In genomic region chr10:60521974-60522405, GRCh38 we compare ENCODE assay signal across 10 cellular contexts.
DNase-seq lines count a peak whose midpoint lies in the region; ATAC-seq and TF ChIP-seq lines count a peak whose summit lies in the region.
"Had no signal": no experiment of that assay in that cellular context is flagged by ENCODE, and none has a peak within 500 bp of the region (broad histone marks: within the 10 kb centered on the region; RNA-seq: fewer than 3 reads in every experiment).

No MANE protein-coding gene starts in this region.

- ATAC-seq in HG02885 (IDR thresholded peaks at IDR 0.05; ENCODE audit: poor library complexity, unreplicated experiment) = no peak
- ATAC-seq: esophagus mucosa had no signal

- H3K27ac ChIP-seq in HUES6 (ENCODE audit: low read depth, low read length) = peak overlapping the region; percentile 40; the same call in 1 of the 2 replicates
- no peak overlapping the region for H3K27ac ChIP-seq in testis
- H3K27ac ChIP-seq: skin epidermis had no signal

- no peak overlapping the region for H3K9ac ChIP-seq in HUES6 (ENCODE audit: low read length)

- 61 to 68% methylated on average over 3 of the region's 3 CpGs for WGBS in testis, 2 donors

- no peak for TF ChIP-seq CTCF in testis (IDR thresholded peaks at IDR 0.05)

- no peak overlapping the region for H3K4me3 ChIP-seq in HUES6 (ENCODE audit: low read depth, low read length)
- no peak overlapping the region for H3K4me3 ChIP-seq in testis
- H3K4me3 ChIP-seq: skin epidermis had no signal

- H3K4me1 ChIP-seq in HUES6 (ENCODE audit: control insufficient read depth, insufficient read depth, low read length) (peaks cover 17% of the 10 kb centered on the region), testis (no peaks in the 10 kb centered on the region)

- DNase-seq in GM04503 (ENCODE audit: low read depth) (peak; percentile 14), astrocyte of the hippocampus (ENCODE audit: low read depth, low spot score) (peak; percentile 82), kidney tubule cell (ENCODE audit: low spot score) (peak; percentile 47), activated T-cell treated with anti-CD3 and anti-CD28 coated beads for 4 hours (no peak), testis (no peak)
- no peak for DNase-seq in stimulated activated naive CD4-positive, alpha-beta T cell (lab: John Stamatoyannopoulos, UW)

- TF ChIP-seq POLR2A in testis (IDR thresholded peaks at IDR 0.05) = no peak

- H3K36me3 ChIP-seq in HUES6 (ENCODE audit: control insufficient read depth, insufficient read depth, low read length) (no peaks in the 10 kb centered on the region), testis (ENCODE audit: low read depth, missing control alignments) (no peaks in the 10 kb centered on the region)

- H3K27me3 ChIP-seq in HUES6 (ENCODE audit: control insufficient read depth, insufficient read depth, low read length) (no peaks in the 10 kb centered on the region), testis (no peaks in the 10 kb centered on the region)

- H3K9me3 ChIP-seq in HUES6 (ENCODE audit: control insufficient read depth, insufficient read depth, low read depth, low read length) = peaks cover 2% of the 10 kb centered on the region; the same call in 1 of the 2 replicates
- no peaks in the 10 kb centered on the region for H3K9me3 ChIP-seq in testis

- intact Hi-C loops in testis (cut with DNase I; ENCODE audit: low total_unique reads) = no loop called here

Comparison
In these comparisons a context has a peak if more than half of its experiments do, and no peak if none do; other contexts are left out.
1. DNase-seq: peak in GM04503 (single experiment), astrocyte of the hippocampus (single experiment) and kidney tubule cell (single experiment); none in activated T-cell treated with anti-CD3 and anti-CD28 coated beads for 4 hours (single experiment), testis (single experiment) and stimulated activated naive CD4-positive, alpha-beta T cell (0 of 6).